8 cellular contexts compared by ENCODE assay signal in the genomic region with DNA sequence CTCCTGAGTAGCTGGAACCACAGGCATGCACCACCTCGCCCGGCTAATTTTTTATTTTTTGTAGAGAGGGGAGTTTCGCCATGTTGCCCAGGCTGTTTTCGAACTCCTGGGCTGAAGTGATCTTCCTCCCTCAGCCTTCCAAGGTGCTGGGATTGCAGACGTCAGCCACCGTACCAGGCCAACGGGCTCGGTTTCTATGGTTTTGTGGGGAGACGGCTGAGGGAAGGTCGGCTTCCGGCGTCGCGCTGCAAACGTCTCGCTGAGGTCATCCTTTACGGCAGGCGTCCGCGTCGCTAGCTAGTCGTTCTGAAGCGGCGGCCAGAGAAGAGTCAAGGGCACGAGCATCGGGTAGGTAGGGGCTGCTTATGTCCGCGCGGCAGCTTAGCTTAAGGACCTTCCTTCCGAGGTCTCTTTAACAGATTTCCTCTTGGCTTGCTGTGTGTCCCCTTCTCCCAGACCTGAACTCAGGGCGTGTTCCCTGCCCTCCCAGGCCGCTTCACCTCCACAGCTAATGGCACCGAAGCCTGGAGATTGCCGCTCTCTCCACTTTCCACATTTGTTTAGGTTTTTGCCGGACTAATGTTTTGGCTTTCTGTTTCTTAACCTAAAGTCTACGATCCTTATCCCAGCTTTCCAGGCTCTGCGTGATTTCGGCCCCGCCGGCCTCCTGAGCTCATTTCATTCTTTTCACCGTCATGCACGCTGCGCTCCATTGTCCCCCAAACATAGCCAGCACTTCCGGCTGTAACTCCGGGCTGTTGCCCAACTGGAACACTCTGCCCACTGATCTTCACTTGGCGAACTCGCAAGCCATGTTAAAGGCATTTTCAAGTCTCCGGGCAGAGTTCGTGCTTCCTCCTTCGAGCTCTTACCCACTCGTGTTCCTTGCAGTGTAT. TPM values are rescaled to one million over a fixed set of nuclear protein-coding genes. Genes with fewer than 3 reads are reported as not detected.
DNase-seq lines count a peak whose midpoint lies in the region; ATAC-seq and TF ChIP-seq lines count a peak whose summit lies in the region.

Gene NDUFS5, plus strand, starts transcription at position 300 of the 896 bp plus-strand sequence. CDS start 2,375 bp downstream, outside the sequence.

- H3K36me3 ChIP-seq in BLaER1, result peaks cover 28% of the 10 kb centered on the region
- H3K36me3 ChIP-seq in liver (ENCODE audit: control insufficient read depth in 4 of 4, insufficient read depth in 3 of 4, low read depth in 1 of 4, low read length in 3 of 4), result peaks cover 3 to 19% (median 11%) of the 10 kb centered on the region in 4 donors

- H4K20me1 ChIP-seq in BLaER1, result peaks cover 8% of the 10 kb centered on the region

- TF ChIP-seq RAD21 in liver (IDR thresholded peaks at IDR 0.05), result peak in 1 of 2 donors; percentile 42

- H3K9me3 ChIP-seq in BLaER1 (peaks cover 8% of the 10 kb centered on the region; the same call in 1 of the 2 replicates), liver (ENCODE audit: control insufficient read depth in 4 of 4, low read length in 3 of 4) (no peaks in the 10 kb centered on the region)

- ATAC-seq in GM19351 (IDR thresholded peaks at IDR 0.05; ENCODE audit: unreplicated experiment) (peak; percentile 83), HG03521 (IDR thresholded peaks at IDR 0.05; ENCODE audit: unreplicated experiment) (peak; percentile 74)

- H3K9ac ChIP-seq in BLaER1 (peak within 1 kb of the TSS; percentile 93), liver (ENCODE audit: low read depth in 1 of 2, low read length in 2 of 2) (peak within 1 kb of the TSS; percentile 48 to 90)

- H3K4me3 ChIP-seq in BLaER1 (peak within 1 kb of the TSS; percentile 84), liver (ENCODE audit: low read depth in 1 of 3, low read length in 3 of 3) (peak within 1 kb of the TSS; percentile 56 to 96 (median 94))

- peak within 1 kb of the TSS; percentile 79 for H3K4me2 ChIP-seq in BLaER1

- H3K27me3 ChIP-seq in BLaER1, result no peaks in the 10 kb centered on the region
- H3K27me3 ChIP-seq in liver (ENCODE audit: control insufficient read depth in 4 of 4, insufficient read depth in 4 of 4, low read length in 3 of 4), result no peaks in the 10 kb centered on the region

- peak; percentile 52 for DNase-seq in NCI-H748 treated with DMSO at 0.1 percent for 48 hours (lab: John Stamatoyannopoulos, UW)
- peak; percentile 85 to 89 for DNase-seq in activated CD4-positive, alpha-beta T cell treated with anti-CD3 and anti-CD28 coated beads, Interleukin-2, amount 50 U/mL, for 48 hours
- DNase-seq in dermis microvascular lymphatic vessel endothelial cell (ENCODE audit: low read depth in 2 of 2), result peak; percentile 76 to 88
- peak; percentile 81 for DNase-seq in stimulated activated CD4-positive, alpha-beta T cell treated with anti-CD3 and anti-CD28 coated beads, Interleukin-4, amount 100 ng/mL, for 1 hour

- WGBS in liver, result under 1% methylated on average over 51 of the region's 51 CpGs

- TF ChIP-seq CTCF in liver (IDR thresholded peaks at IDR 0.05; ENCODE audit: low read depth, low read length, missing input control), result no peak

- H3K4me1 ChIP-seq in BLaER1, result peaks cover 15% of the 10 kb centered on the region
- peaks cover 0 to 11% (median 5%) of the 10 kb centered on the region in 4 donors for H3K4me1 ChIP-seq in liver (ENCODE audit: control insufficient read depth in 4 of 4, insufficient read depth in 4 of 4, low read length in 3 of 4)

- H3K27ac ChIP-seq in BLaER1 (peak within 1 kb of the TSS; percentile 92), liver (ENCODE audit: low read depth in 1 of 2, low read length in 2 of 2) (peak within 1 kb of the TSS; percentile 82 to 97)

TF ChIP-seq in liver, 16 proteins besides CTCF, POLR2A, EP300 and RAD21:
- TF ChIP-seq MAX (IDR thresholded peaks at IDR 0.05) (peak; percentile 55), YY1 (IDR thresholded peaks at IDR 0.05) (peak; percentile 91), HNF4G (IDR thresholded peaks at IDR 0.05) (no peak), EGR1 (IDR thresholded peaks at IDR 0.05; ENCODE audit: low read depth in 2 of 2) (no peak), TAF1 (conservative IDR thresholded peaks at IDR 0.05) (peak; percentile 88), GABPA (IDR thresholded peaks at IDR 0.05 in 1 of 2, conservative IDR thresholded peaks at IDR 0.05 in 1 of 2) (peak in 1 of 2 donors; percentile 82), FOXA2 (IDR thresholded peaks at IDR 0.05) (no peak), ZBTB33 (IDR thresholded peaks at IDR 0.05) (peak; percentile 20), NR2F2 (IDR thresholded peaks at IDR 0.05) (peak; percentile 45), HNF4A (conservative IDR thresholded peaks at IDR 0.05) (peak in 1 of 2 donors; percentile 11), JUND (IDR thresholded peaks at IDR 0.05) (peak; percentile 66 to 87), SP1 (IDR thresholded peaks at IDR 0.05) (no peak), RXRA (IDR thresholded peaks at IDR 0.05) (peak; percentile 3 to 13)
- TF ChIP-seq, protein P1, sequence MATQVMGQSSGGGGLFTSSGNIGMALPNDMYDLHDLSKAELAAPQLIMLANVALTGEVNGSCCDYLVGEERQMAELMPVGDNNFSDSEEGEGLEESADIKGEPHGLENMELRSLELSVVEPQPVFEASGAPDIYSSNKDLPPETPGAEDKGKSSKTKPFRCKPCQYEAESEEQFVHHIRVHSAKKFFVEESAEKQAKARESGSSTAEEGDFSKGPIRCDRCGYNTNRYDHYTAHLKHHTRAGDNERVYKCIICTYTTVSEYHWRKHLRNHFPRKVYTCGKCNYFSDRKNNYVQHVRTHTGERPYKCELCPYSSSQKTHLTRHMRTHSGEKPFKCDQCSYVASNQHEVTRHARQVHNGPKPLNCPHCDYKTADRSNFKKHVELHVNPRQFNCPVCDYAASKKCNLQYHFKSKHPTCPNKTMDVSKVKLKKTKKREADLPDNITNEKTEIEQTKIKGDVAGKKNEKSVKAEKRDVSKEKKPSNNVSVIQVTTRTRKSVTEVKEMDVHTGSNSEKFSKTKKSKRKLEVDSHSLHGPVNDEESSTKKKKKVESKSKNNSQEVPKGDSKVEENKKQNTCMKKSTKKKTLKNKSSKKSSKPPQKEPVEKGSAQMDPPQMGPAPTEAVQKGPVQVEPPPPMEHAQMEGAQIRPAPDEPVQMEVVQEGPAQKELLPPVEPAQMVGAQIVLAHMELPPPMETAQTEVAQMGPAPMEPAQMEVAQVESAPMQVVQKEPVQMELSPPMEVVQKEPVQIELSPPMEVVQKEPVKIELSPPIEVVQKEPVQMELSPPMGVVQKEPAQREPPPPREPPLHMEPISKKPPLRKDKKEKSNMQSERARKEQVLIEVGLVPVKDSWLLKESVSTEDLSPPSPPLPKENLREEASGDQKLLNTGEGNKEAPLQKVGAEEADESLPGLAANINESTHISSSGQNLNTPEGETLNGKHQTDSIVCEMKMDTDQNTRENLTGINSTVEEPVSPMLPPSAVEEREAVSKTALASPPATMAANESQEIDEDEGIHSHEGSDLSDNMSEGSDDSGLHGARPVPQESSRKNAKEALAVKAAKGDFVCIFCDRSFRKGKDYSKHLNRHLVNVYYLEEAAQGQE (IDR thresholded peaks at IDR 0.05), result no peak

RNA-seq across cellular contexts. Expression of gene NDUFS5, which starts in this region (rescaled TPM):
- total RNA-seq in dermis microvascular lymphatic vessel endothelial cell, result 337 and 433 TPM in 2 replicates
- 100 to 1,000 TPM; 193 to 213 TPM for total RNA-seq in liver
- polyA plus RNA-seq in liver, result 100 to 1,000 TPM; 259 to 308 TPM

Comparison
In these comparisons a context has a peak if more than half of its experiments do, and no peak if none do; other contexts are left out.
1. Peak in every context shown above with its lines: DNase-seq, ATAC-seq, H3K4me3 ChIP-seq and H3K27ac ChIP-seq.